10 cellular contexts compared by ENCODE assay signal in the genomic region with DNA sequence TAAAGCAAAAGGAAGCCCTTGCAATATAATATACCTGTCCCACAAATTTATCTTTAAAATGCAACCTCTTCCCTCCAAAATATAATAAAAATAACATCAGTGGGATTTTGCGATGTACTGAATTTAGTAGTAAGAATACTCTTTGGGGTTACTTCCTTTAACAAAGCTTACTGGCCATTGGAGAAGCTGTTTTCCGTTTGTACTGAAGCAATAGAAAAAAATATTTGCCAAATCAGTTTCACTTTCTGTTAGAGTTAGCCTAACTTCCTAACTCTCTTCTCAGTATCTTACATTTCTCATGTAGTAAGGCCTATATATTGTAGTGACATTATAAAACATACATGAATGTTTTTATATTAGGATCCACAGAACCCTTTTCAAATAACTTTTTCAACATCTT. TPM values are rescaled to one million over a fixed set of nuclear protein-coding genes. Genes with fewer than 3 reads are reported as not detected.
DNase-seq lines count a peak whose midpoint lies in the region; ATAC-seq and TF ChIP-seq lines count a peak whose summit lies in the region.
"Had no signal": no experiment of that assay in that cellular context is flagged by ENCODE, and none has a peak within 500 bp of the region (broad histone marks: within the 10 kb centered on the region; RNA-seq: fewer than 3 reads in every experiment).

No MANE protein-coding gene starts in this region.

- H3K4me3 ChIP-seq in esophagus muscularis mucosa (peak overlapping the region; percentile 12 to 27 (median 14)), skeletal muscle tissue (ENCODE audit: low read length in 3 of 3) (peak overlapping the region in 2 of 3 donors; percentile 4 to 25), mucosa of descending colon (no peak overlapping the region), brain microvascular endothelial cell (ENCODE audit: low read depth, low read length) (no peak overlapping the region)

- TF ChIP-seq EP300 in esophagus muscularis mucosa (IDR thresholded peaks at IDR 0.05), result no peak

- in situ Hi-C loops in brain microvascular endothelial cell (cut with HindIII; ENCODE audit: low pct_ligation_motif_present, low sequenced_read_pairs), result no loop called here

- H3K27me3 ChIP-seq in esophagus muscularis mucosa (no peaks in the 10 kb centered on the region), skeletal muscle tissue (ENCODE audit: control insufficient read depth in 3 of 3, insufficient read depth in 3 of 3, low read length in 3 of 3) (no peaks in the 10 kb centered on the region), brain microvascular endothelial cell (replicated peaks) (no peaks in the 10 kb centered on the region)

- ATAC-seq in mucosa of descending colon, result no peak
- no peak for ATAC-seq in HG03097 (IDR thresholded peaks at IDR 0.05; ENCODE audit: low FRiP score, unreplicated experiment)

- 22% methylated on average over 2 of the region's 2 CpGs for WGBS in esophagus muscularis mucosa

- intact Hi-C loops in esophagus muscularis mucosa (cut with DNase I) (no loop called here), mucosa of descending colon (cut with DNase I, micrococcal nuclease) (no loop called here)

- H3K36me3 ChIP-seq in esophagus muscularis mucosa (peaks cover 0 to 20% (median 10%) of the 10 kb centered on the region in 4 donors), skeletal muscle tissue (ENCODE audit: control insufficient read depth in 3 of 3, insufficient read depth in 3 of 3, low read length in 3 of 3) (peaks cover 3 to 10% (median 8%) of the 10 kb centered on the region in 3 donors), mucosa of descending colon (ENCODE audit: low read depth) (no peaks in the 10 kb centered on the region), brain microvascular endothelial cell (replicated peaks) (peaks cover 14% of the 10 kb centered on the region)

- DNase-seq in GM20000 (ENCODE audit: low spot score) (peak; percentile 53), SIG-M5 treated with dmso at 0.1 percent for 504 hours (lab: John Stamatoyannopoulos, UW; ENCODE audit: unreplicated experiment) (peak; percentile 83), esophagus muscularis mucosa (ENCODE audit: extremely low spot score) (no peak), mucosa of descending colon (no peak), brain microvascular endothelial cell (no peak), HUDEP-2 (lab: John Stamatoyannopoulos, UW; ENCODE audit: unreplicated experiment in 76 of 76) (no peak)
- DNase-seq: NCI-H446; stimulated activated CD4-positive, alpha-beta T cell treated with anti-CD3 and anti-CD28 coated beads, Interleukin-4, amount 100 ng/mL, for 24 hours had no signal

- H3K9me3 ChIP-seq in esophagus muscularis mucosa (no peaks in the 10 kb centered on the region), skeletal muscle tissue (ENCODE audit: control insufficient read depth in 3 of 3, low read length in 3 of 3) (no peaks in the 10 kb centered on the region), mucosa of descending colon (no peaks in the 10 kb centered on the region)

- H3K27ac ChIP-seq in esophagus muscularis mucosa (replicated peaks in 1 of 4) (peak overlapping the region; percentile 14 to 75 (median 65)), skeletal muscle tissue (ENCODE audit: low read depth, low read length) (peak overlapping the region; percentile 62), brain microvascular endothelial cell (no peak overlapping the region)

- TF ChIP-seq POLR2A in esophagus muscularis mucosa (IDR thresholded peaks at IDR 0.05; ENCODE audit: low read depth), result no peak

- no peak for TF ChIP-seq CTCF in GM20000 (IDR thresholded peaks at IDR 0.05; ENCODE audit: extremely low read depth, missing control alignments)
- TF ChIP-seq CTCF in esophagus muscularis mucosa (IDR thresholded peaks at IDR 0.05), result no peak
- no peak for TF ChIP-seq CTCF in mucosa of descending colon (IDR thresholded peaks at IDR 0.05)
- no peak for TF ChIP-seq CTCF in brain microvascular endothelial cell (IDR thresholded peaks at IDR 0.05; ENCODE audit: low read depth, low read length, missing control alignments)

- H3K4me1 ChIP-seq in esophagus muscularis mucosa, result peaks cover 81 to 89% (median 85%) of the 10 kb centered on the region in 4 donors
- H3K4me1 ChIP-seq in skeletal muscle tissue (ENCODE audit: control insufficient read depth in 3 of 3, insufficient read depth in 3 of 3, low read length in 3 of 3), result peaks cover 48 to 72% (median 61%) of the 10 kb centered on the region in 3 donors
- peaks cover 33% of the 10 kb centered on the region for H3K4me1 ChIP-seq in mucosa of descending colon (ENCODE audit: low read depth)

- H3K9ac ChIP-seq in skeletal muscle tissue (ENCODE audit: low read depth in 1 of 3, low read length in 3 of 3), result peak overlapping the region in 1 of 3 donors; percentile 57

RNA-seq across cellular contexts. Expression of gene MAX, which starts 3.7 kb away (rescaled TPM):
- 10 to 100 TPM; 69.3 to 88.0 (median 77.4) TPM for total RNA-seq in esophagus muscularis mucosa
- total RNA-seq in skeletal muscle tissue, result 30.8 TPM
- total RNA-seq in mucosa of descending colon, result 100 to 1,000 TPM; 129 to 153 (median 147) TPM

Comparison
In these comparisons a context has a peak if more than half of its experiments do, and no peak if none do; other contexts are left out.
1. DNase-seq: peak in GM20000 (single experiment) and SIG-M5 treated with dmso at 0.1 percent for 504 hours (single experiment); none in esophagus muscularis mucosa (single experiment), mucosa of descending colon (0 of 3), brain microvascular endothelial cell (single experiment) and HUDEP-2 (0 of 76).
2. H3K4me3 ChIP-seq: peak in esophagus muscularis mucosa (4 of 4) and skeletal muscle tissue (2 of 3); none in mucosa of descending colon (single experiment) and brain microvascular endothelial cell (single experiment).